28 cellular contexts compared by ENCODE assay signal in genomic region chr22:36088292-36088691, GRCh38. TPM values are rescaled to one million over a fixed set of nuclear protein-coding genes. Genes with fewer than 3 reads are reported as not detected.
DNase-seq lines count a peak whose midpoint lies in the region; ATAC-seq, FAIRE-seq and TF ChIP-seq lines count a peak whose summit lies in the region.
"Had no signal": no experiment of that assay in that cellular context is flagged by ENCODE, and none has a peak within 500 bp of the region (broad histone marks: within the 10 kb centered on the region; RNA-seq: fewer than 3 reads in every experiment).

No MANE protein-coding gene starts in this region.

- H3K9me3 ChIP-seq in HCT116 (ENCODE audit: control insufficient read depth in 1 of 2, insufficient read depth in 1 of 2, low read depth in 1 of 2, low read length in 2 of 2) (no peaks in the 10 kb centered on the region), K562 (replicated peaks; ENCODE audit: control insufficient read depth, insufficient read depth, low read depth, low read length) (no peaks in the 10 kb centered on the region), lower lobe of right lung (no peaks in the 10 kb centered on the region)
- H3K9me3 ChIP-seq: MG63, mucosa of descending colon, psoas muscle, SK-N-SH, testis, vagina had no signal

- ATAC-seq in HCT116 (no peak), K562 (peak; percentile 38; the same call in 1 of the 3 replicates), lower lobe of right lung (no peak), HG02678 (IDR thresholded peaks at IDR 0.05; ENCODE audit: unreplicated experiment) (no peak), GM18505 (IDR thresholded peaks at IDR 0.05; ENCODE audit: unreplicated experiment) (no peak), HG03095 (IDR thresholded peaks at IDR 0.05; ENCODE audit: unreplicated experiment) (no peak)
- ATAC-seq: psoas muscle had no signal

- no peak overlapping the region for H2AFZ ChIP-seq in HCT116 (ENCODE audit: low read depth, low read length, poor library complexity, severe bottlenecking)
- no peak overlapping the region for H2AFZ ChIP-seq in K562 (ENCODE audit: low read depth, low read length)

- no peaks in the 10 kb centered on the region for H4K20me1 ChIP-seq in HCT116 (ENCODE audit: insufficient read depth)
- H4K20me1 ChIP-seq in K562 (replicated peaks; ENCODE audit: control insufficient read depth, insufficient read depth, low read length): no peaks in the 10 kb centered on the region

- no peaks in the 10 kb centered on the region for H3K79me2 ChIP-seq in HCT116 (ENCODE audit: insufficient read depth, low read length)
- H3K79me2 ChIP-seq in K562 (ENCODE audit: control insufficient read depth, insufficient read depth, low read length): no peaks in the 10 kb centered on the region

- H3K9me1 ChIP-seq in K562 (ENCODE audit: control insufficient read depth, insufficient read depth, low read length): no peaks in the 10 kb centered on the region

- TF ChIP-seq RAD21 in HCT116 (IDR thresholded peaks at IDR 0.05; ENCODE audit: low read depth): no peak
- no peak for TF ChIP-seq RAD21 in K562 (CRISPR knock-in tag; conservative IDR thresholded peaks at IDR 0.05 in 1 of 2, IDR thresholded peaks at IDR 0.05 in 1 of 2)

- no peak for TF ChIP-seq EP300 in K562 (IDR thresholded peaks at IDR 0.05; ENCODE audit: low read length)

- DNase-seq in Caki2 (ENCODE audit: low read depth) (peak; percentile 62), HCT116 (ENCODE audit: low read depth, low spot score) (no peak), K562 (ENCODE audit: extremely low read depth in 1 of 4, low spot score in 3 of 4) (no peak), lower lobe of right lung (peak; percentile 8), foreskin fibroblast (no peak)
- DNase-seq: activated CD4-positive, alpha-beta T cell treated with anti-CD3 and anti-CD28 coated beads for 48 hours; activated T-cell treated with anti-CD3 and anti-CD28 coated beads, Interleukin-2, amount 50 U/mL, for 1 hour; Calu3; islet precursor cell; KG1; MG63; mucosa of descending colon; NCI-H1105 treated with DMSO at 0.1 percent for 48 hours; NCI-H345; NCI-H774; psoas muscle; SK-N-SH; stimulated activated naive CD4-positive, alpha-beta T cell treated with Interleukin-2 at 50 U/mL for 16 hours; T-helper 2 cell; testis had no signal

- no peak for FAIRE-seq in K562 (lab: Jason Lieb, UNC)
- FAIRE-seq: GM12892 had no signal

- H3K9ac ChIP-seq in HCT116 (ENCODE audit: low read length) (no peak overlapping the region), K562 (ENCODE audit: insufficient read depth in 1 of 2, low read depth in 2 of 2, low read length in 2 of 2) (no peak overlapping the region)
- H3K9ac ChIP-seq: SK-N-SH had no signal

- in situ Hi-C loops in Caki2 (cut with HindIII; ENCODE audit: low pct_unique_long_range_greater_than_20kb, low sequenced_read_pairs): no loop called here
- in situ Hi-C loops in K562 (cut with MboI): no loop called here

- H3K4me2 ChIP-seq in HCT116 (ENCODE audit: low read length): no peak overlapping the region
- H3K4me2 ChIP-seq in K562 (ENCODE audit: insufficient read depth, low read length): no peak overlapping the region
- H3K4me2 ChIP-seq: SK-N-SH had no signal

- POLR2A ChIA-PET in HCT116 (lab: Charles Lee) (no interaction called here), K562 (lab: Yijun Ruan, JAX) (no interaction called here)

- no peak for TF ChIP-seq POLR2A in HCT116 (IDR thresholded peaks at IDR 0.05; ENCODE audit: borderline replicate concordance, extremely low read depth, insufficient read depth, insufficient read length)
- no peak for TF ChIP-seq POLR2A in K562 (conservative IDR thresholded peaks at IDR 0.05)
- TF ChIP-seq POLR2A in GM18505 (IDR thresholded peaks at IDR 0.05; ENCODE audit: borderline replicate concordance, extremely low read depth, insufficient read depth, insufficient read length): no peak

- H3K4me1 ChIP-seq in HCT116 (ENCODE audit: control insufficient read depth in 1 of 2, insufficient read depth in 2 of 2, low read length in 2 of 2) (peaks cover 5 to 13% of the 10 kb centered on the region in 2 experiments; a peak in 3 of 4 replicates), K562 (replicated peaks in 1 of 2; ENCODE audit: control insufficient read depth in 2 of 2, insufficient read depth in 2 of 2, low read length in 2 of 2) (no peaks in the 10 kb centered on the region; a peak in 2 of 5 replicates), lower lobe of right lung (no peaks in the 10 kb centered on the region)
- H3K4me1 ChIP-seq: psoas muscle, testis, vagina had no signal

- H3K4me3 ChIP-seq in HCT116 (replicated peaks in 1 of 2; ENCODE audit: low read depth in 1 of 2, low read length in 2 of 2) (no peak overlapping the region), K562 (no peak overlapping the region), lower lobe of right lung (no peak overlapping the region), foreskin fibroblast (ENCODE audit: low read depth in 1 of 2, low read length in 2 of 2) (no peak overlapping the region)
- H3K4me3 ChIP-seq: lung, MG63, mucosa of descending colon, psoas muscle, testis, vagina had no signal

- no peak overlapping the region for H3K27ac ChIP-seq in HCT116 (ENCODE audit: low read depth, low read length)
- no peak overlapping the region for H3K27ac ChIP-seq in K562 (ENCODE audit: extremely low read depth, low read depth, low read length)
- H3K27ac ChIP-seq in lower lobe of right lung: no peak overlapping the region
- H3K27ac ChIP-seq: C4-2B, psoas muscle, testis, vagina, VCaP had no signal

- CTCF ChIA-PET in HCT116 (lab: Charles Lee) (interaction anchor here (1.5 to 2.3 kb wide), 2 partner anchors 22 to 23 kb away, joined by 5 to 8 read pairs; no protein-coding TSS in a partner anchor), K562 (lab: Yijun Ruan, JAX; ENCODE audit: low intra/inter-chr PET ratio) (no interaction called here)

- intact Hi-C loops in HCT116 (cut with micrococcal nuclease) (no loop called here), K562 (cut with micrococcal nuclease) (no loop called here), lower lobe of right lung (cut with DNase I) (no loop called here)

- RAD21 ChIA-PET in HCT116 (lab: Charles Lee; ENCODE audit: low non-redundant PET in 1 of 2, low total read pairs in 2 of 2, uncharacterized antibody in 2 of 2, unreplicated experiment in 2 of 2): no interaction called here

- BruUV-seq in HCT116 (replicated peaks; lab: Mats Ljungman, UMichigan) (no TSS peak), K562 (replicated peaks; lab: Mats Ljungman, UMichigan) (no TSS peak)

- H3K36me3 ChIP-seq in HCT116 (ENCODE audit: control insufficient read depth in 1 of 2, insufficient read depth in 2 of 2, low read length in 2 of 2) (no peaks in the 10 kb centered on the region), K562 (ENCODE audit: control insufficient read depth, insufficient read depth, low read length) (no peaks in the 10 kb centered on the region), lower lobe of right lung (no peaks in the 10 kb centered on the region)
- H3K36me3 ChIP-seq: MG63, vagina had no signal

- 71% methylated on average over 4 of the region's 6 CpGs for WGBS in K562 (ENCODE audit: insufficient coverage, low coverage, missing lambda C conversion rate)

- no peak for TF ChIP-seq CTCF in HCT116 (IDR thresholded peaks at IDR 0.05 in 2 of 3, conservative IDR thresholded peaks at IDR 0.05 in 1 of 3; ENCODE audit: borderline replicate concordance in 1 of 3, insufficient read depth in 1 of 3, low read depth in 2 of 3, low read length in 2 of 3)
- no peak for TF ChIP-seq CTCF in K562 (IDR thresholded peaks at IDR 0.05 in 2 of 3, conservative IDR thresholded peaks at IDR 0.05 in 1 of 3; ENCODE audit: insufficient read depth in 2 of 3, low read depth in 1 of 3, low read length in 3 of 3)
- no peak for TF ChIP-seq CTCF in lower lobe of right lung (IDR thresholded peaks at IDR 0.05)
- no peak for TF ChIP-seq CTCF in foreskin fibroblast (IDR thresholded peaks at IDR 0.05; ENCODE audit: low read depth, low read length)

- no peaks in the 10 kb centered on the region for H3K9me2 ChIP-seq in HCT116 (ENCODE audit: insufficient read depth)
- H3K9me2 ChIP-seq: SK-N-SH had no signal

- no peaks in the 10 kb centered on the region for H3K27me3 ChIP-seq in HCT116 (ENCODE audit: insufficient read depth, low read length)
- no peaks in the 10 kb centered on the region for H3K27me3 ChIP-seq in K562 (ENCODE audit: control insufficient read depth in 2 of 2, insufficient read depth in 2 of 2, low read length in 2 of 2)
- H3K27me3 ChIP-seq in lower lobe of right lung (ENCODE audit: low read depth): no peaks in the 10 kb centered on the region
- H3K27me3 ChIP-seq: MG63, testis, vagina had no signal

TF ChIP-seq in K562, 482 proteins besides CTCF, POLR2A, EP300 and RAD21 (continues in another document):
- TF ChIP-seq NCOA6 (IDR thresholded peaks at IDR 0.05) (no peak), RBM17 (IDR thresholded peaks at IDR 0.05; ENCODE audit: borderline replicate concordance, low read depth, low read length) (no peak)

RNA-seq across cellular contexts. Expression of gene RBFOX2, which starts 59.7 kb away (rescaled TPM):
- 40.4 and 61.5 TPM in 2 replicates for total RNA-seq in Caki2 (2014; rRNA removed; shearing (Covaris generic); ENCODE audit: low replicate concordance)
- total RNA-seq in HCT116 (2021; ENCODE audit: unreplicated experiment) (83.9 TPM), K562 (2014; rRNA removed) (17.5 and 19.1 TPM in 2 replicates), K562 (2014; rRNA removed; fragmentation: Illumina TruSeq; extraction: Trizol) (13.4 and 14.3 TPM in 2 replicates), K562 (2015; rRNA removed; fragmentation: Illumina TruSeq; extraction: Trizol) (13.6 and 13.9 TPM in 2 replicates), K562 (2021) (19.5 and 20.8 TPM in 2 replicates), lower lobe of right lung (50.1 TPM)
- polyA plus RNA-seq in HCT116 (2012): 67.9 and 70.1 TPM in 2 replicates
- total RNA-seq in K562 (2011; cell fraction: chromatin; rRNA removed; ENCODE audit: low replicate concordance): 27.6 and 35.3 TPM in 2 replicates
- total RNA-seq in K562 (2011; cell fraction: nucleolus; rRNA removed): 13.7 and 15.8 TPM in 2 replicates
- 26.1 and 42.0 TPM in 2 replicates for total RNA-seq in K562 (2011; cell fraction: nucleoplasm; rRNA removed)
- polyA plus RNA-seq in K562 (2011; rRNA removed) (24.8 and 26.2 TPM in 2 replicates), K562 (2014; fragmentation: Illumina TruSeq; extraction: Trizol) (18.3 and 19.9 TPM in 2 replicates), K562 (2014; fragmentation: Nextera tagmentation; extraction: Ambion mirVana) (1 to 10 TPM; 5.8 to 8.0 TPM), K562 (2014; rRNA removed) (13.9 and 14.2 TPM in 2 replicates)
- polyA plus RNA-seq in K562 (2011; cell fraction: cytosol; rRNA removed): 28.2 and 34.2 TPM in 2 replicates
- polyA plus RNA-seq in K562 (2011; cell fraction: nucleus; rRNA removed): 38.7 and 42.9 TPM in 2 replicates
- 15.4 and 16.5 TPM in 2 replicates for polyA plus RNA-seq in K562 (2012)
- 41.5 and 46.9 TPM in 2 replicates for polyA minus RNA-seq in K562 (2011; rRNA and poly(A)+ RNA removed)
- 8.9 and 17.0 TPM in 2 replicates for polyA minus RNA-seq in K562 (2011; cell fraction: cytosol; rRNA and poly(A)+ RNA removed)
- 24.9 and 34.4 TPM in 2 replicates for polyA minus RNA-seq in K562 (2011; cell fraction: nucleus; rRNA and poly(A)+ RNA removed)

Comparison
In these comparisons a context has a peak if more than half of its experiments do, and no peak if none do; other contexts are left out.
1. DNase-seq: peak in Caki2 (single experiment) and lower lobe of right lung (single experiment); none in HCT116 (single experiment), K562 (0 of 4) and foreskin fibroblast (0 of 2).